ENCODE assay signal across 1 cellular context in the genomic region with DNA sequence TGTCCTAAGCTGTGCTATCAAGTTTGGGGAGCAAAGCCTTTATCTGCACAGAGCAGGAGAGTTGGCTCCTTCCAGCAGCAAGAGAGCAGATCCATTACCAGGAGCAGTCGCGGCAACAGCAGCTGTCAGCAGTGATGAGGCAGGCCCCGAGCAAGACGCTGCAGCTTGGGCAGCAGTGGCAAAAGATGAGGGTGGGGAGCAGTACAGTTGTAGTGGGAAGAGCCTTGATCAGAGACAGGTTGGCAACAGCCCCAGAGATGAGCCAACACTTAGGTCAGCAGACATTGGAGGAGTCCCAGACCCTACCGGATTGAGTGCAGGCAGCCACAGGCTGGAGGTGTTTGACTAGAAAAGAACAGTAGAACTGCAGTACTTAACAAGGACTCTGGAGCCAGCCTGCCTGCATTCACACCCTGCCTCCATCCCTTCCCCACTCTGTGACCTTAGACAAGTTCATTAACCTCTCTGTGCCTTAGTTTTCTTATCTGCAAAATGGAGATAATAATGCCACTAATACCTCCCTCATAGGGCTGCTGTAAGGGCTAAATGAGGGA.
A peak's percentile ranks its signal among the peaks of the same experiment; 100 is the strongest.
TF ChIP-seq lines count a peak whose summit lies in the region.

No MANE protein-coding gene starts in this region.

TF ChIP-seq in K562, 482 proteins besides CTCF, POLR2A, EP300 and RAD21 (continued from another document):
- TF ChIP-seq, protein P1, sequence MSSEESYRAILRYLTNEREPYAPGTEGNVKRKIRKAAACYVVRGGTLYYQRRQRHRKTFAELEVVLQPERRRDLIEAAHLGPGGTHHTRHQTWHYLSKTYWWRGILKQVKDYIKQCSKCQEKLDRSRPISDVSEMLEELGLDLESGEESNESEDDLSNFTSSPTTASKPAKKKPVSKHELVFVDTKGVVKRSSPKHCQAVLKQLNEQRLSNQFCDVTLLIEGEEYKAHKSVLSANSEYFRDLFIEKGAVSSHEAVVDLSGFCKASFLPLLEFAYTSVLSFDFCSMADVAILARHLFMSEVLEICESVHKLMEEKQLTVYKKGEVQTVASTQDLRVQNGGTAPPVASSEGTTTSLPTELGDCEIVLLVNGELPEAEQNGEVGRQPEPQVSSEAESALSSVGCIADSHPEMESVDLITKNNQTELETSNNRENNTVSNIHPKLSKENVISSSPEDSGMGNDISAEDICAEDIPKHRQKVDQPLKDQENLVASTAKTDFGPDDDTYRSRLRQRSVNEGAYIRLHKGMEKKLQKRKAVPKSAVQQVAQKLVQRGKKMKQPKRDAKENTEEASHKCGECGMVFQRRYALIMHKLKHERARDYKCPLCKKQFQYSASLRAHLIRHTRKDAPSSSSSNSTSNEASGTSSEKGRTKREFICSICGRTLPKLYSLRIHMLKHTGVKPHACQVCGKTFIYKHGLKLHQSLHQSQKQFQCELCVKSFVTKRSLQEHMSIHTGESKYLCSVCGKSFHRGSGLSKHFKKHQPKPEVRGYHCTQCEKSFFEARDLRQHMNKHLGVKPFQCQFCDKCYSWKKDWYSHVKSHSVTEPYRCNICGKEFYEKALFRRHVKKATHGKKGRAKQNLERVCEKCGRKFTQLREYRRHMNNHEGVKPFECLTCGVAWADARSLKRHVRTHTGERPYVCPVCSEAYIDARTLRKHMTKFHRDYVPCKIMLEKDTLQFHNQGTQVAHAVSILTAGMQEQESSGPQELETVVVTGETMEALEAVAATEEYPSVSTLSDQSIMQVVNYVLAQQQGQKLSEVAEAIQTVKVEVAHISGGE (CRISPR knock-in tag; IDR thresholded peaks at IDR 0.05): 0 out of 6 replicates have a peak, but pooled peaks of 1 of the 3 experiments have one; percentile 31
- TF ChIP-seq IRF2 (CRISPR knock-in tag; IDR thresholded peaks at IDR 0.05) (no peak), KDM1A (IDR thresholded peaks at IDR 0.05) (peak in 1 of 2 experiments; percentile 40; a peak in 1 of 4 replicates), NFIC (IDR thresholded peaks at IDR 0.05) (peak; percentile 45), HMBOX1 (IDR thresholded peaks at IDR 0.05) (peak; percentile 2; the same call in 1 of the 2 replicates), TAL1 (IDR thresholded peaks at IDR 0.05) (peak; percentile 52; the same call in 1 of the 2 replicates), ZFP36 (IDR thresholded peaks at IDR 0.05; ENCODE audit: low read depth, low read length, partially characterized antibody) (peak; percentile 60), NR4A1 (CRISPR knock-in tag; IDR thresholded peaks at IDR 0.05) (no peak), NR4A1 (tag; IDR thresholded peaks at IDR 0.05) (0 out of 2 replicates have a peak, but pooled peaks have one; percentile 37), E2F6 (IDR thresholded peaks at IDR 0.05; ENCODE audit: borderline replicate concordance in 1 of 2, extremely low read depth in 1 of 2, insufficient read depth in 1 of 2, insufficient read length in 1 of 2, low read depth in 1 of 2, low read length in 1 of 2, poor library complexity in 1 of 2, severe bottlenecking in 1 of 2) (no peak), TEAD4 (IDR thresholded peaks at IDR 0.05; ENCODE audit: low read length) (0 out of 2 replicates have a peak, but pooled peaks have one; percentile 29), TEAD4 (CRISPR knock-in tag; IDR thresholded peaks at IDR 0.05; ENCODE audit: borderline replicate concordance) (no peak), CHD1 (IDR thresholded peaks at IDR 0.05; ENCODE audit: low read length) (no peak), FOXK2 (conservative IDR thresholded peaks at IDR 0.05 in 1 of 2, IDR thresholded peaks at IDR 0.05 in 1 of 2; ENCODE audit: low read depth in 2 of 2) (peak; percentile 8; a peak in 1 of 4 replicates), IRF9 (tag; IDR thresholded peaks at IDR 0.05) (no peak), TCF3 (CRISPR knock-in tag; IDR thresholded peaks at IDR 0.05) (peak; percentile 74), KLF10 (CRISPR knock-in tag; IDR thresholded peaks at IDR 0.05) (no peak), CHCHD3 (CRISPR knock-in tag; IDR thresholded peaks at IDR 0.05) (no peak), RBM25 (IDR thresholded peaks at IDR 0.05; ENCODE audit: low read depth, low read length, severe bottlenecking) (peak; percentile 75), NCOR1 (IDR thresholded peaks at IDR 0.05) (peak; percentile 45), MEIS2 (IDR thresholded peaks at IDR 0.05; ENCODE audit: partially characterized antibody) (peak; percentile 58), NFIX (CRISPR knock-in tag; IDR thresholded peaks at IDR 0.05; ENCODE audit: low read depth) (no peak), SP1 (CRISPR knock-in tag; IDR thresholded peaks at IDR 0.05) (peak; percentile 50), YBX1 (IDR thresholded peaks at IDR 0.05) (no peak), TEAD2 (tag; IDR thresholded peaks at IDR 0.05) (no peak), C11orf30 (IDR thresholded peaks at IDR 0.05; ENCODE audit: low read depth) (no peak), BCOR (IDR thresholded peaks at IDR 0.05) (peak; percentile 82), CGGBP1 (CRISPR knock-in tag; IDR thresholded peaks at IDR 0.05) (no peak), DIDO1 (tag; IDR thresholded peaks at IDR 0.05; ENCODE audit: low read depth) (no peak), NRF1 (conservative IDR thresholded peaks at IDR 0.05 in 1 of 2, IDR thresholded peaks at IDR 0.05 in 1 of 2) (0 out of 4 replicates have a peak, but pooled peaks of 1 of the 2 experiments have one; percentile 13), ZBED1 (IDR thresholded peaks at IDR 0.05) (no peak), TFAP4 (CRISPR knock-in tag; IDR thresholded peaks at IDR 0.05; ENCODE audit: borderline replicate concordance) (peak; percentile 48; the same call in 1 of the 2 replicates), NCOA1 (IDR thresholded peaks at IDR 0.05; ENCODE audit: low read depth) (peak; percentile 19; the same call in 1 of the 2 replicates), GTF2F1 (IDR thresholded peaks at IDR 0.05; ENCODE audit: low read depth, low read length) (no peak), MTA2 (IDR thresholded peaks at IDR 0.05; ENCODE audit: low read depth) (peak; percentile 26; the same call in 1 of the 2 replicates), RBM14 (IDR thresholded peaks at IDR 0.05; ENCODE audit: borderline replicate concordance, insufficient read depth, low read depth, low read length) (no peak), ZKSCAN1 (IDR thresholded peaks at IDR 0.05; ENCODE audit: low read depth, low read length) (no peak), TEAD1 (CRISPR knock-in tag; IDR thresholded peaks at IDR 0.05) (no peak), ZNF586 (CRISPR knock-in tag; conservative IDR thresholded peaks at IDR 0.05) (no peak), BRD9 (IDR thresholded peaks at IDR 0.05; ENCODE audit: low read depth, partially characterized antibody) (peak; percentile 71), PKNOX1 (IDR thresholded peaks at IDR 0.05) (peak; percentile 67), BDP1 (IDR thresholded peaks at IDR 0.05; ENCODE audit: insufficient read depth, insufficient read length) (no peak), CBFA2T2 (conservative IDR thresholded peaks at IDR 0.05) (peak; percentile 67), BHLHE40 (IDR thresholded peaks at IDR 0.05; ENCODE audit: low read length) (no peak), ZNF79 (CRISPR knock-in tag; IDR thresholded peaks at IDR 0.05; ENCODE audit: low read depth) (no peak)
- TF ChIP-seq, protein P2, sequence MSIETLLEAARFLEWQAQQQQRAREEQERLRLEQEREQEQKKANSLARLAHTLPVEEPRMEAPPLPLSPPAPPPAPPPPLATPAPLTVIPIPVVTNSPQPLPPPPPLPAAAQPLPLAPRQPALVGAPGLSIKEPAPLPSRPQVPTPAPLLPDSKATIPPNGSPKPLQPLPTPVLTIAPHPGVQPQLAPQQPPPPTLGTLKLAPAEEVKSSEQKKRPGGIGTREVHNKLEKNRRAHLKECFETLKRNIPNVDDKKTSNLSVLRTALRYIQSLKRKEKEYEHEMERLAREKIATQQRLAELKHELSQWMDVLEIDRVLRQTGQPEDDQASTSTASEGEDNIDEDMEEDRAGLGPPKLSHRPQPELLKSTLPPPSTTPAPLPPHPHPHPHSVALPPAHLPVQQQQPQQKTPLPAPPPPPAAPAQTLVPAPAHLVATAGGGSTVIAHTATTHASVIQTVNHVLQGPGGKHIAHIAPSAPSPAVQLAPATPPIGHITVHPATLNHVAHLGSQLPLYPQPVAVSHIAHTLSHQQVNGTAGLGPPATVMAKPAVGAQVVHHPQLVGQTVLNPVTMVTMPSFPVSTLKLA (conservative IDR thresholded peaks at IDR 0.05): peak in 1 of 2 experiments; percentile 7; a peak in 1 of 4 replicates
TF ChIP-seq in K562: peak in this region for 29.
